16 cellular contexts compared by ENCODE assay signal in the genomic region with DNA sequence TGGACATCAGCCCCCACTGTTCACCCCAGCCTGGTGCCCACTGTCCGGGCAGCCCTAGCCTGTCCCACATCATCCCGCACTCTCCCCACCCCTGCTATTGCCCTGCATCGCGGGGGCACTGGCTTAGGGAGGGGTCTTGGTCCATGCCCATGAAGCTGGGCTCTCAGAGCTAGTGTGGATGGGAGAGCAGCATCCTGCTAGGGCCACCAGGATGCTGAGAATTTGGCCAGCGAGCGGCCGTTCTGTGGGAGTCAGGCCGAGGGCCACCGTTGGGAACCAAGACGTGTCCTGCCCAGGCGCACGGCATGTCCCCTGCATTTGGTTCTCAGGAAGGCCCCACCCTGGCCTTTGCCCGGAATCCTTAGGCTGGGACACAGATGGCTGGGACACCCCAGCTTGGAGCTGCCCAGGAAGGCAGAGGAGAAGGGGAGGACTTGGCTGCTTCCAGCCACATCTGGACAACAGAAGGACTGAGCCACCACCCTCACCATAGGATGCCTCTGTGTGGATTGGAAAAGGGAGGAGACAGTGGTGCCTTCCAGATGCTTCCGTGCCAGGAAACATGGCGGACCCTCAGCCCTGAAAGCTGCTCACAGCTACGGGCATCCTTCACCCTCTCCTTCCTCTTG. TPM values are rescaled to one million over a fixed set of nuclear protein-coding genes. Genes with fewer than 3 reads are reported as not detected.
DNase-seq lines count a peak whose midpoint lies in the region; ATAC-seq, FAIRE-seq and TF ChIP-seq lines count a peak whose summit lies in the region.
"Had no signal": no experiment of that assay in that cellular context is flagged by ENCODE, and none has a peak within 500 bp of the region (broad histone marks: within the 10 kb centered on the region; RNA-seq: fewer than 3 reads in every experiment).

No MANE protein-coding gene starts in this region.

- no peaks in the 10 kb centered on the region for H3K79me2 ChIP-seq in H9 (ENCODE audit: insufficient read depth, low read length)

- no peaks in the 10 kb centered on the region for H4K20me1 ChIP-seq in H9 (ENCODE audit: control insufficient read depth, insufficient read depth, insufficient read length)

- H3K27ac ChIP-seq in coronary artery, result no peak overlapping the region
- no peak overlapping the region for H3K27ac ChIP-seq in H9 (ENCODE audit: insufficient read length, low read depth, low read length)
- H3K27ac ChIP-seq: gastroesophageal sphincter had no signal

- no peaks in the 10 kb centered on the region for H3K9me3 ChIP-seq in H9 (ENCODE audit: control insufficient read depth, low read depth, low read length)
- H3K9me3 ChIP-seq: gastroesophageal sphincter had no signal

- POLR2A ChIA-PET in naive thymus-derived CD8-positive, alpha-beta T cell (lab: Charles Lee), result interaction anchor here (0.6 to 1.0 kb wide), 3 partner anchors 10 to 175 kb away, joined by 3 to 9 read pairs (median 3); no protein-coding TSS in a partner anchor

- H3K4me2 ChIP-seq in H9 (ENCODE audit: insufficient read depth, insufficient read length, low read length), result no peak overlapping the region

- peak; percentile 5 to 7 for ATAC-seq in naive thymus-derived CD8-positive, alpha-beta T cell
- ATAC-seq: gastroesophageal sphincter had no signal

- no peak overlapping the region for H3T11ph ChIP-seq in H9 (ENCODE audit: low read length)

- WGBS in H9 (ENCODE audit: extremely low coverage, insufficient read length, low lambda C conversion rate), result no CpG with 5 or more reads among the region's 16 CpGs

- no peaks in the 10 kb centered on the region for H3K27me3 Mint-ChIP-seq in activated naive CD8-positive, alpha-beta T cell treated with anti-CD3 and anti-CD28 coated beads for 36 hours
- H3K27me3 Mint-ChIP-seq in naive thymus-derived CD8-positive, alpha-beta T cell, result no peaks in the 10 kb centered on the region
- peaks cover 3% of the 10 kb centered on the region; the same call in 1 of the 2 replicates for H3K27me3 Mint-ChIP-seq in H9 (ENCODE audit: low read depth)

- no peaks in the 10 kb centered on the region for H3K23me2 ChIP-seq in H9 (ENCODE audit: insufficient read length, low read depth, low read length, poor library complexity, severe bottlenecking)

- H4K8ac ChIP-seq in H9 (replicated peaks; ENCODE audit: insufficient read length, low read depth, low read length), result no peak overlapping the region

- H3K4ac ChIP-seq in H9 (ENCODE audit: low read depth, low read length), result no peak overlapping the region

- H2BK15ac ChIP-seq in H9 (ENCODE audit: low read depth, low read length), result no peak overlapping the region

- no peaks in the 10 kb centered on the region for H3K79me1 ChIP-seq in H9 (ENCODE audit: insufficient read depth, low read depth, low read length, poor library complexity, severe bottlenecking)

- peaks cover 50% of the 10 kb centered on the region for H3K36me3 Mint-ChIP-seq in activated naive CD8-positive, alpha-beta T cell treated with anti-CD3 and anti-CD28 coated beads for 36 hours
- H3K36me3 Mint-ChIP-seq in naive thymus-derived CD8-positive, alpha-beta T cell, result peaks cover 0 to 88% (median 18%) of the 10 kb centered on the region in 3 donors
- peaks cover 0 to 2% (median 0%) of the 10 kb centered on the region in 3 experiments; a peak in 2 of 7 replicates for H3K36me3 Mint-ChIP-seq in H9 (ENCODE audit: insufficient read depth in 1 of 3, low read depth in 3 of 3)

- no peaks in the 10 kb centered on the region for H3K4me1 ChIP-seq in H9 (ENCODE audit: insufficient read depth, low read length)
- H3K4me1 ChIP-seq: gastroesophageal sphincter had no signal

- no peak overlapping the region for H4K5ac ChIP-seq in H9 (ENCODE audit: insufficient read length, low read depth, low read length)

- H3K27me3 ChIP-seq in H9 (ENCODE audit: insufficient read depth, low read length), result no peaks in the 10 kb centered on the region
- H3K27me3 ChIP-seq: gastroesophageal sphincter had no signal

- H3K9me3 Mint-ChIP-seq in activated naive CD8-positive, alpha-beta T cell treated with anti-CD3 and anti-CD28 coated beads for 36 hours, result no peaks in the 10 kb centered on the region
- no peaks in the 10 kb centered on the region for H3K9me3 Mint-ChIP-seq in naive thymus-derived CD8-positive, alpha-beta T cell
- no peaks in the 10 kb centered on the region for H3K9me3 Mint-ChIP-seq in H9
- H3K9me3 Mint-ChIP-seq: nephron progenitor cell had no signal

- no peak overlapping the region for H2BK5ac ChIP-seq in H9 (ENCODE audit: insufficient read length, low read length)

- no peak overlapping the region for H3K14ac ChIP-seq in H9 (ENCODE audit: insufficient read depth, low read length)

- H2AK5ac ChIP-seq in H9 (ENCODE audit: insufficient read length, low read length), result no peak overlapping the region

- no peak for TF ChIP-seq POLR2A in GM12891 (IDR thresholded peaks at IDR 0.05; ENCODE audit: low read depth, low read length)

- no peak overlapping the region for H2BK120ac ChIP-seq in H9 (ENCODE audit: low read depth, low read length, poor library complexity, severe bottlenecking)

- H3K18ac ChIP-seq in H9 (ENCODE audit: insufficient read length, low read depth, low read length), result no peak overlapping the region

- H3K23ac ChIP-seq in H9 (ENCODE audit: insufficient read length, low read depth, low read length), result no peak overlapping the region

- H2BK20ac ChIP-seq in H9 (ENCODE audit: low read depth, low read length, poor library complexity, severe bottlenecking), result no peak overlapping the region

- no peak overlapping the region for H3K56ac ChIP-seq in H9 (ENCODE audit: insufficient read length, low read depth, low read length)

- no peak overlapping the region for H3K4me3 Mint-ChIP-seq in activated naive CD8-positive, alpha-beta T cell treated with anti-CD3 and anti-CD28 coated beads for 36 hours
- no peak overlapping the region for H3K4me3 Mint-ChIP-seq in naive thymus-derived CD8-positive, alpha-beta T cell
- H3K4me3 Mint-ChIP-seq in H9, result no peak overlapping the region
- H3K4me3 Mint-ChIP-seq: nephron progenitor cell had no signal

- no peak overlapping the region for H3K4me3 ChIP-seq in coronary artery
- H3K4me3 ChIP-seq: gastroesophageal sphincter had no signal

- H4K91ac ChIP-seq in H9 (ENCODE audit: insufficient read length, low read depth, low read length), result no peak overlapping the region

- DNase-seq in AG20443 (ENCODE audit: low spot score) (peak; percentile 51), GM12891 (ENCODE audit: insufficient read length, low spot score) (no peak), coronary artery (ENCODE audit: low spot score) (no peak), NCI-H345 (lab: John Stamatoyannopoulos, UW) (no peak), H9 (no peak)
- no peak for DNase-seq in activated naive CD8-positive, alpha-beta T cell treated with anti-CD3 and anti-CD28 coated beads for 36 hours
- no peak for DNase-seq in naive thymus-derived CD8-positive, alpha-beta T cell
- DNase-seq: cerebellar nuclear complex, NCI-H146, NCI-H446 treated with DMSO at 0.1 percent for 48 hours, nephron progenitor cell, retina had no signal

- H2AFZ ChIP-seq in H9 (ENCODE audit: low read length), result no peak overlapping the region

- FAIRE-seq in GM12891 (lab: Jason Lieb, UNC), result no peak
- FAIRE-seq: endothelial cell of umbilical vein, H1, TTC549 had no signal

- TF ChIP-seq CTCF in coronary artery (IDR thresholded peaks at IDR 0.05) (no peak), H9 (conservative IDR thresholded peaks at IDR 0.05) (no peak)

- H2BK12ac ChIP-seq in H9 (ENCODE audit: insufficient read length, low read depth, low read length), result no peak overlapping the region

- H3K9ac ChIP-seq in H9 (ENCODE audit: extremely low read depth, insufficient read length, low read length), result no peak overlapping the region

- peaks cover 26% of the 10 kb centered on the region for H3K4me1 Mint-ChIP-seq in activated naive CD8-positive, alpha-beta T cell treated with anti-CD3 and anti-CD28 coated beads for 36 hours
- H3K4me1 Mint-ChIP-seq in naive thymus-derived CD8-positive, alpha-beta T cell, result peaks cover 3 to 32% (median 17%) of the 10 kb centered on the region in 4 donors
- peaks cover 7 to 10% of the 10 kb centered on the region in 2 experiments for H3K4me1 Mint-ChIP-seq in H9

- peak overlapping the region; percentile 58 for H3K27ac Mint-ChIP-seq in activated naive CD8-positive, alpha-beta T cell treated with anti-CD3 and anti-CD28 coated beads for 36 hours
- peak overlapping the region in 4 of 10 donors; percentile 33 to 93 (median 57) for H3K27ac Mint-ChIP-seq in naive thymus-derived CD8-positive, alpha-beta T cell
- no peak overlapping the region for H3K27ac Mint-ChIP-seq in H9
- H3K27ac Mint-ChIP-seq: nephron progenitor cell had no signal

TF ChIP-seq in GM12891, 5 proteins besides CTCF, POLR2A, EP300 and RAD21:
- no peak for TF ChIP-seq SPI1 (IDR thresholded peaks at IDR 0.05; ENCODE audit: low read depth, low read length)
- TF ChIP-seq POU2F2 (IDR thresholded peaks at IDR 0.05; ENCODE audit: low read depth, low read length), result no peak
- TF ChIP-seq POLR2AphosphoS5 (IDR thresholded peaks at IDR 0.05; ENCODE audit: low read depth, low read length), result 0 out of 2 replicates have a peak, but pooled peaks have one; percentile 11
- no peak for TF ChIP-seq PAX5 (IDR thresholded peaks at IDR 0.05; ENCODE audit: insufficient read depth, low read length, severe bottlenecking)
- TF ChIP-seq TAF1 (IDR thresholded peaks at IDR 0.05; ENCODE audit: low read depth, low read length), result no peak

RNA-seq across cellular contexts. Expression of a gene that starts 14.6 kb away (rescaled TPM):
- 59.8 TPM for polyA plus RNA-seq in GM12891 (2012; ENCODE audit: low read depth, missing spikeins)
- total RNA-seq in activated naive CD8-positive, alpha-beta T cell treated with anti-CD3 and anti-CD28 coated beads for 36 hours, result 100 to 1,000 TPM; 219 to 223 TPM
- total RNA-seq in naive thymus-derived CD8-positive, alpha-beta T cell, result 100 to 1,000 TPM; 112 to 116 TPM
- polyA plus RNA-seq in naive thymus-derived CD8-positive, alpha-beta T cell, result 100 to 1,000 TPM; 122 to 164 (median 158) TPM
- total RNA-seq in H9 (2021), result 0.96 and 0.97 TPM in 2 replicates

RNA-seq across cellular contexts. Expression of a gene that starts 23.3 kb away (rescaled TPM):
- 153 TPM for polyA plus RNA-seq in GM12891 (2012; ENCODE audit: low read depth, missing spikeins)
- 100 to 1,000 TPM; 300 to 306 TPM for total RNA-seq in activated naive CD8-positive, alpha-beta T cell treated with anti-CD3 and anti-CD28 coated beads for 36 hours
- total RNA-seq in naive thymus-derived CD8-positive, alpha-beta T cell, result 100 to 1,000 TPM; 158 to 165 TPM
- 100 to 1,000 TPM in 2 of 3 donors, 10 to 100 TPM in 1; 96.0 to 136 (median 106) TPM for polyA plus RNA-seq in naive thymus-derived CD8-positive, alpha-beta T cell
- 137 and 145 TPM in 2 replicates for total RNA-seq in H9 (2021)

RNA-seq across cellular contexts. Expression of a gene that starts 37.3 kb away (rescaled TPM):
- 77.0 TPM for polyA plus RNA-seq in GM12891 (2012; ENCODE audit: low read depth, missing spikeins)
- 100 to 1,000 TPM; 168 to 169 TPM for total RNA-seq in activated naive CD8-positive, alpha-beta T cell treated with anti-CD3 and anti-CD28 coated beads for 36 hours
- total RNA-seq in naive thymus-derived CD8-positive, alpha-beta T cell, result 100 to 1,000 TPM; 188 to 200 TPM
- 10 to 100 TPM; 45.5 to 96.6 (median 56.8) TPM for polyA plus RNA-seq in naive thymus-derived CD8-positive, alpha-beta T cell
- 149 and 159 TPM in 2 replicates for total RNA-seq in H9 (2021)

Comparison
In these comparisons a context has a peak if more than half of its experiments do, and no peak if none do; other contexts are left out.
1. RNA of a gene that starts 14.6 kb away (total RNA-seq): 219 to 223 TPM in activated naive CD8-positive, alpha-beta T cell treated with anti-CD3 and anti-CD28 coated beads for 36 hours and 112 to 116 TPM in naive thymus-derived CD8-positive, alpha-beta T cell; 0.96 to 0.97 TPM in H9; every median in the first group is over 10 times any median in the second.